ENCODE assay signal across 1 cellular context in genomic region chr7:151844080-151844827, GRCh38.
TF ChIP-seq lines count a peak whose summit lies in the region.

No MANE protein-coding gene starts in this region.

TF ChIP-seq in HepG2, 621 proteins besides CTCF, POLR2A, EP300 and RAD21 (continued from another document and continues in another):
- TF ChIP-seq, protein P1, sequence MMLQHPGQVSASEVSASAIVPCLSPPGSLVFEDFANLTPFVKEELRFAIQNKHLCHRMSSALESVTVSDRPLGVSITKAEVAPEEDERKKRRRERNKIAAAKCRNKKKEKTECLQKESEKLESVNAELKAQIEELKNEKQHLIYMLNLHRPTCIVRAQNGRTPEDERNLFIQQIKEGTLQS (CRISPR knock-in tag; IDR thresholded peaks at IDR 0.05) = peak; percentile 75; the same call in 1 of the 2 replicates
- TF ChIP-seq ZNF629 (CRISPR knock-in tag; conservative IDR thresholded peaks at IDR 0.05) (peak; percentile 94), ZNF136 (CRISPR knock-in tag; IDR thresholded peaks at IDR 0.05; ENCODE audit: low read depth) (no peak), ZBTB7A (CRISPR knock-in tag; IDR thresholded peaks at IDR 0.05) (no peak), RFX3 (CRISPR knock-in tag; IDR thresholded peaks at IDR 0.05) (no peak), ZNF18 (CRISPR knock-in tag; IDR thresholded peaks at IDR 0.05; ENCODE audit: insufficient replicate concordance) (no peak), ZNF354B (CRISPR knock-in tag; IDR thresholded peaks at IDR 0.05) (no peak), EZH2 (conservative IDR thresholded peaks at IDR 0.05; ENCODE audit: low read depth, low read length) (no peak), CBX1 (IDR thresholded peaks at IDR 0.05; ENCODE audit: low read depth) (no peak), FOXP1 (IDR thresholded peaks at IDR 0.05) (no peak), FOXP1 (CRISPR knock-in tag; IDR thresholded peaks at IDR 0.05) (peak; percentile 22; the same call in 1 of the 2 replicates), ZNF589 (CRISPR knock-in tag; conservative IDR thresholded peaks at IDR 0.05) (peak; percentile 25; the same call in 1 of the 2 replicates), CHCHD3 (CRISPR knock-in tag; IDR thresholded peaks at IDR 0.05) (no peak), ZNF432 (CRISPR knock-in tag; IDR thresholded peaks at IDR 0.05; ENCODE audit: borderline replicate concordance) (no peak), SAP130 (CRISPR knock-in tag; IDR thresholded peaks at IDR 0.05; ENCODE audit: low read depth) (peak; percentile 67), ZNF205 (CRISPR knock-in tag; IDR thresholded peaks at IDR 0.05) (no peak), CEBPG (CRISPR knock-in tag; IDR thresholded peaks at IDR 0.05) (peak; percentile 59), KDM1A (CRISPR knock-in tag; IDR thresholded peaks at IDR 0.05) (peak; percentile 46; the same call in 1 of the 2 replicates), ZNF792 (CRISPR knock-in tag; IDR thresholded peaks at IDR 0.05) (0 out of 2 replicates have a peak, but pooled peaks have one; percentile 48), ZNF317 (CRISPR knock-in tag; IDR thresholded peaks at IDR 0.05) (no peak), DRAP1 (CRISPR knock-in tag; IDR thresholded peaks at IDR 0.05) (no peak), ZNF558 (CRISPR knock-in tag; IDR thresholded peaks at IDR 0.05; ENCODE audit: borderline replicate concordance) (no peak), GABPB1 (CRISPR knock-in tag; IDR thresholded peaks at IDR 0.05) (no peak), HNRNPUL1 (IDR thresholded peaks at IDR 0.05; ENCODE audit: low read depth, low read length) (no peak), BHLHE40 (IDR thresholded peaks at IDR 0.05; ENCODE audit: low read length) (peak; percentile 74), TEAD3 (CRISPR knock-in tag; optimal IDR thresholded peaks at IDR 0.05; ENCODE audit: borderline replicate concordance) (peak; percentile 10), ASH2L (IDR thresholded peaks at IDR 0.05; ENCODE audit: insufficient read length, low read depth, low read length) (peak; percentile 28), SATB2 (CRISPR knock-in tag; IDR thresholded peaks at IDR 0.05) (no peak), ZNF678 (CRISPR knock-in tag; IDR thresholded peaks at IDR 0.05) (no peak), TIGD3 (CRISPR knock-in tag; IDR thresholded peaks at IDR 0.05; ENCODE audit: borderline replicate concordance) (no peak), ZNF563 (CRISPR knock-in tag; IDR thresholded peaks at IDR 0.05) (no peak), SOX5 (CRISPR knock-in tag; IDR thresholded peaks at IDR 0.05; ENCODE audit: borderline replicate concordance) (peak; percentile 87), ZNF292 (CRISPR knock-in tag; IDR thresholded peaks at IDR 0.05; ENCODE audit: borderline replicate concordance, low read depth) (no peak), SIN3B (IDR thresholded peaks at IDR 0.05; ENCODE audit: low read length) (no peak), RNF2 (conservative IDR thresholded peaks at IDR 0.05; ENCODE audit: low read depth) (0 out of 2 replicates have a peak, but pooled peaks have one; percentile 26), CEBPB (IDR thresholded peaks at IDR 0.05; ENCODE audit: borderline replicate concordance, low read depth, low read length) (peak; percentile 72; the same call in 1 of the 2 replicates), ZNF562 (CRISPR knock-in tag; IDR thresholded peaks at IDR 0.05; ENCODE audit: borderline replicate concordance) (no peak)
- TF ChIP-seq, protein P2, sequence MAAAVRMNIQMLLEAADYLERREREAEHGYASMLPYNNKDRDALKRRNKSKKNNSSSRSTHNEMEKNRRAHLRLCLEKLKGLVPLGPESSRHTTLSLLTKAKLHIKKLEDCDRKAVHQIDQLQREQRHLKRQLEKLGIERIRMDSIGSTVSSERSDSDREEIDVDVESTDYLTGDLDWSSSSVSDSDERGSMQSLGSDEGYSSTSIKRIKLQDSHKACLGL (CRISPR knock-in tag; IDR thresholded peaks at IDR 0.05) = no peak
- TF ChIP-seq, protein P3, sequence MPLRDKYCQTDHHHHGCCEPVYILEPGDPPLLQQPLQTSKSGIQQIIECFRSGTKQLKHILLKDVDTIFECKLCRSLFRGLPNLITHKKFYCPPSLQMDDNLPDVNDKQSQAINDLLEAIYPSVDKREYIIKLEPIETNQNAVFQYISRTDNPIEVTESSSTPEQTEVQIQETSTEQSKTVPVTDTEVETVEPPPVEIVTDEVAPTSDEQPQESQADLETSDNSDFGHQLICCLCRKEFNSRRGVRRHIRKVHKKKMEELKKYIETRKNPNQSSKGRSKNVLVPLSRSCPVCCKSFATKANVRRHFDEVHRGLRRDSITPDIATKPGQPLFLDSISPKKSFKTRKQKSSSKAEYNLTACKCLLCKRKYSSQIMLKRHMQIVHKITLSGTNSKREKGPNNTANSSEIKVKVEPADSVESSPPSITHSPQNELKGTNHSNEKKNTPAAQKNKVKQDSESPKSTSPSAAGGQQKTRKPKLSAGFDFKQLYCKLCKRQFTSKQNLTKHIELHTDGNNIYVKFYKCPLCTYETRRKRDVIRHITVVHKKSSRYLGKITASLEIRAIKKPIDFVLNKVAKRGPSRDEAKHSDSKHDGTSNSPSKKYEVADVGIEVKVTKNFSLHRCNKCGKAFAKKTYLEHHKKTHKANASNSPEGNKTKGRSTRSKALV (CRISPR knock-in tag; IDR thresholded peaks at IDR 0.05) = no peak
- TF ChIP-seq, protein P4, sequence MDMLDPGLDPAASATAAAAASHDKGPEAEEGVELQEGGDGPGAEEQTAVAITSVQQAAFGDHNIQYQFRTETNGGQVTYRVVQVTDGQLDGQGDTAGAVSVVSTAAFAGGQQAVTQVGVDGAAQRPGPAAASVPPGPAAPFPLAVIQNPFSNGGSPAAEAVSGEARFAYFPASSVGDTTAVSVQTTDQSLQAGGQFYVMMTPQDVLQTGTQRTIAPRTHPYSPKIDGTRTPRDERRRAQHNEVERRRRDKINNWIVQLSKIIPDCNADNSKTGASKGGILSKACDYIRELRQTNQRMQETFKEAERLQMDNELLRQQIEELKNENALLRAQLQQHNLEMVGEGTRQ (IDR thresholded peaks at IDR 0.05; ENCODE audit: low read depth, low read length) = peak; percentile 79
- TF ChIP-seq, protein P4 (CRISPR knock-in tag; IDR thresholded peaks at IDR 0.05; ENCODE audit: borderline replicate concordance) = peak; percentile 65; the same call in 1 of the 2 replicates
- TF ChIP-seq, protein P5, sequence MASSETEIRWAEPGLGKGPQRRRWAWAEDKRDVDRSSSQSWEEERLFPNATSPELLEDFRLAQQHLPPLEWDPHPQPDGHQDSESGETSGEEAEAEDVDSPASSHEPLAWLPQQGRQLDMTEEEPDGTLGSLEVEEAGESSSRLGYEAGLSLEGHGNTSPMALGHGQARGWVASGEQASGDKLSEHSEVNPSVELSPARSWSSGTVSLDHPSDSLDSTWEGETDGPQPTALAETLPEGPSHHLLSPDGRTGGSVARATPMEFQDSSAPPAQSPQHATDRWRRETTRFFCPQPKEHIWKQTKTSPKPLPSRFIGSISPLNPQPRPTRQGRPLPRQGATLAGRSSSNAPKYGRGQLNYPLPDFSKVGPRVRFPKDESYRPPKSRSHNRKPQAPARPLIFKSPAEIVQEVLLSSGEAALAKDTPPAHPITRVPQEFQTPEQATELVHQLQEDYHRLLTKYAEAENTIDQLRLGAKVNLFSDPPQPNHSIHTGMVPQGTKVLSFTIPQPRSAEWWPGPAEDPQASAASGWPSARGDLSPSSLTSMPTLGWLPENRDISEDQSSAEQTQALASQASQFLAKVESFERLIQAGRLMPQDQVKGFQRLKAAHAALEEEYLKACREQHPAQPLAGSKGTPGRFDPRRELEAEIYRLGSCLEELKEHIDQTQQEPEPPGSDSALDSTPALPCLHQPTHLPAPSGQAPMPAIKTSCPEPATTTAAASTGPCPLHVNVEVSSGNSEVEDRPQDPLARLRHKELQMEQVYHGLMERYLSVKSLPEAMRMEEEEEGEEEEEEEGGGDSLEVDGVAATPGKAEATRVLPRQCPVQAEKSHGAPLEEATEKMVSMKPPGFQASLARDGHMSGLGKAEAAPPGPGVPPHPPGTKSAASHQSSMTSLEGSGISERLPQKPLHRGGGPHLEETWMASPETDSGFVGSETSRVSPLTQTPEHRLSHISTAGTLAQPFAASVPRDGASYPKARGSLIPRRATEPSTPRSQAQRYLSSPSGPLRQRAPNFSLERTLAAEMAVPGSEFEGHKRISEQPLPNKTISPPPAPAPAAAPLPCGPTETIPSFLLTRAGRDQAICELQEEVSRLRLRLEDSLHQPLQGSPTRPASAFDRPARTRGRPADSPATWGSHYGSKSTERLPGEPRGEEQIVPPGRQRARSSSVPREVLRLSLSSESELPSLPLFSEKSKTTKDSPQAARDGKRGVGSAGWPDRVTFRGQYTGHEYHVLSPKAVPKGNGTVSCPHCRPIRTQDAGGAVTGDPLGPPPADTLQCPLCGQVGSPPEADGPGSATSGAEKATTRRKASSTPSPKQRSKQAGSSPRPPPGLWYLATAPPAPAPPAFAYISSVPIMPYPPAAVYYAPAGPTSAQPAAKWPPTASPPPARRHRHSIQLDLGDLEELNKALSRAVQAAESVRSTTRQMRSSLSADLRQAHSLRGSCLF (CRISPR knock-in tag; IDR thresholded peaks at IDR 0.05; ENCODE audit: borderline replicate concordance) = no peak
- TF ChIP-seq, protein P6, sequence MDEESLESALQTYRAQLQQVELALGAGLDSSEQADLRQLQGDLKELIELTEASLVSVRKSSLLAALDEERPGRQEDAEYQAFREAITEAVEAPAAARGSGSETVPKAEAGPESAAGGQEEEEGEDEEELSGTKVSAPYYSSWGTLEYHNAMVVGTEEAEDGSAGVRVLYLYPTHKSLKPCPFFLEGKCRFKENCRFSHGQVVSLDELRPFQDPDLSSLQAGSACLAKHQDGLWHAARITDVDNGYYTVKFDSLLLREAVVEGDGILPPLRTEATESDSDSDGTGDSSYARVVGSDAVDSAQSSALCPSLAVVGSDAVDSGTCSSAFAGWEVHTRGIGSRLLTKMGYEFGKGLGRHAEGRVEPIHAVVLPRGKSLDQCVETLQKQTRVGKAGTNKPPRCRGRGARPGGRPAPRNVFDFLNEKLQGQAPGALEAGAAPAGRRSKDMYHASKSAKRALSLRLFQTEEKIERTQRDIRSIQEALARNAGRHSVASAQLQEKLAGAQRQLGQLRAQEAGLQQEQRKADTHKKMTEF (CRISPR knock-in tag; IDR thresholded peaks at IDR 0.05) = peak; percentile 56
- TF ChIP-seq, protein P7, sequence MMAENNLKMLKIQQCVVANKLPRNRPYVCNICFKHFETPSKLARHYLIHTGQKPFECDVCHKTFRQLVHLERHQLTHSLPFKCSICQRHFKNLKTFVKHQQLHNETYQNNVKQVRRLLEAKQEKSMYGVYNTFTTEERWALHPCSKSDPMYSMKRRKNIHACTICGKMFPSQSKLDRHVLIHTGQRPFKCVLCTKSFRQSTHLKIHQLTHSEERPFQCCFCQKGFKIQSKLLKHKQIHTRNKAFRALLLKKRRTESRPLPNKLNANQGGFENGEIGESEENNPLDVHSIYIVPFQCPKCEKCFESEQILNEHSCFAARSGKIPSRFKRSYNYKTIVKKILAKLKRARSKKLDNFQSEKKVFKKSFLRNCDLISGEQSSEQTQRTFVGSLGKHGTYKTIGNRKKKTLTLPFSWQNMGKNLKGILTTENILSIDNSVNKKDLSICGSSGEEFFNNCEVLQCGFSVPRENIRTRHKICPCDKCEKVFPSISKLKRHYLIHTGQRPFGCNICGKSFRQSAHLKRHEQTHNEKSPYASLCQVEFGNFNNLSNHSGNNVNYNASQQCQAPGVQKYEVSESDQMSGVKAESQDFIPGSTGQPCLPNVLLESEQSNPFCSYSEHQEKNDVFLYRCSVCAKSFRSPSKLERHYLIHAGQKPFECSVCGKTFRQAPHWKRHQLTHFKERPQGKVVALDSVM (CRISPR knock-in tag; IDR thresholded peaks at IDR 0.05) = no peak
- TF ChIP-seq, protein P8, sequence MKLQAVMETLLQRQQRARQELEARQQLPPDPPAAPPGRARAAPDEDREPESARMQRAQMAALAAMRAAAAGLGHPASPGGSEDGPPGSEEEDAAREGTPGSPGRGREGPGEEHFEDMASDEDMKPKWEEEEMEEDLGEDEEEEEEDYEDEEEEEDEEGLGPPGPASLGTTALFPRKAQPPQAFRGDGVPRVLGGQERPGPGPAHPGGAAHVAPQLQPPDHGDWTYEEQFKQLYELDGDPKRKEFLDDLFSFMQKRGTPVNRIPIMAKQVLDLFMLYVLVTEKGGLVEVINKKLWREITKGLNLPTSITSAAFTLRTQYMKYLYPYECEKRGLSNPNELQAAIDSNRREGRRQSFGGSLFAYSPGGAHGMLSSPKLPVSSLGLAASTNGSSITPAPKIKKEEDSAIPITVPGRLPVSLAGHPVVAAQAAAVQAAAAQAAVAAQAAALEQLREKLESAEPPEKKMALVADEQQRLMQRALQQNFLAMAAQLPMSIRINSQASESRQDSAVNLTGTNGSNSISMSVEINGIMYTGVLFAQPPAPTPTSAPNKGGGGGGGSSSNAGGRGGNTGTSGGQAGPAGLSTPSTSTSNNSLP (IDR thresholded peaks at IDR 0.05; ENCODE audit: low read depth, low read length) = peak; percentile 80
